Comparison of ENCODE assay signal across 27 cellular contexts in the genomic region with DNA sequence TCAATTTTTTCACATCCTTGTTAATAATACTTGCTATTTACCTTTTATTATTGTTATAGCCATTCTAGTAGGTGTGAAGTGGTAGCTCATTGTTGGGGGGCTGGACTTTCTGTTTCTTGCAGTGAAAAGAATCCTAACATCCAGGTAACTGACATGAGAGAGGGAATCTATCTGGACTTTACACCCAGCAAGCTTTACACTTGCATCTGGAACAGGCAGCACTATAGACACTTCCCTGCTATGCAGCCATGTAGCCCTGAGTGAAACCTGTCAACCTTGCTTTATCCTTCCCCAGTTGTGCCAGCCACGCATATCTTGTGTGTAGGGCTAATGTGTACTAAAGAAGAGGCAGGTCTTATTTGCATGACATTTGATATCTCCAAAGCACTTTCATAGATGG. TPM values are rescaled to one million over a fixed set of nuclear protein-coding genes. Genes with fewer than 3 reads are reported as not detected.
"Had no signal": no experiment of that assay in that cellular context is flagged by ENCODE, and none has a peak within 500 bp of the region (broad histone marks: within the 10 kb centered on the region; RNA-seq: fewer than 3 reads in every experiment).

No MANE protein-coding gene starts in this region.

- DNase-seq: natural killer cell; occipital lobe; ovary; posterior cingulate gyrus; psoas muscle; right cardiac atrium; spleen; stimulated activated CD4-positive, alpha-beta T cell treated with anti-CD3 and anti-CD28 coated beads, Interleukin-12 subunit alpha, Interleukin-12 subunit beta, amount 100 ng/mL, for 4 hours; stimulated activated CD4-positive, alpha-beta T cell treated with anti-CD3 and anti-CD28 coated beads, Interleukin-1b, Interleukin-23, amount 100 ng/mL, for 48 hours; stimulated activated CD4-positive, alpha-beta T cell treated with anti-CD3 and anti-CD28 coated beads, Interleukin-4, amount 100 ng/mL, for 1 hour; stimulated activated CD4-positive, alpha-beta T cell treated with anti-CD3 and anti-CD28 coated beads, Interleukin-4, amount 100 ng/mL, for 4 hours; stimulated activated CD8-positive, alpha-beta memory T cell treated with anti-CD3 and anti-CD28 coated beads, Interleukin-4, amount 100 ng/mL, for 48 hours; stimulated activated naive CD4-positive, alpha-beta T cell; stimulated activated naive CD8-positive, alpha-beta T cell treated with anti-CD3 and anti-CD28 coated beads, Interleukin-15, amount 100 ng/mL, for 72 hours; stimulated activated naive CD8-positive, alpha-beta T cell treated with anti-CD3 and anti-CD28 coated beads, Interleukin-15, Interleukin-2, amounts not matched to agents 100 U/mL and 50 U/mL, for 24 hours; substantia nigra; testis; tibial artery; transverse colon; upper lobe of right lung; uterus had no signal

RNA-seq across cellular contexts. Expression of a gene that starts 16.9 kb away (rescaled TPM):
- total RNA-seq: natural killer cell, osteoblast, renal cortical epithelial cell, right cardiac atrium, sciatic nerve, smooth muscle cell, spleen, suprapubic skin, transverse colon, upper lobe of right lung, urinary bladder, uterus had no signal
